ENCODE assay signal across 8 cellular contexts in genomic region chr6:16320533-16321340, GRCh38.
A peak's percentile ranks its signal among the peaks of the same experiment; 100 is the strongest.
DNase-seq lines count a peak whose midpoint lies in the region; ATAC-seq, FAIRE-seq and TF ChIP-seq lines count a peak whose summit lies in the region.

No MANE protein-coding gene starts in this region.

- peaks cover 81% of the 10 kb centered on the region for H3K4me1 Mint-ChIP-seq in activated naive CD4-positive, alpha-beta T cell treated with anti-CD3 and anti-CD28 coated beads for 36 hours (ENCODE audit: low read depth)

- no peak for TF ChIP-seq RAD21 in K562 (CRISPR knock-in tag; conservative IDR thresholded peaks at IDR 0.05 in 1 of 2, IDR thresholded peaks at IDR 0.05 in 1 of 2)

- CTCF ChIA-PET in activated naive CD4-positive, alpha-beta T cell treated with anti-CD3 and anti-CD28 coated beads for 36 hours (lab: Charles Lee), result interaction anchor here (0.9 to 9.0 kb wide), 5 partner anchors 12 to 191 kb away, joined by 3 to 64 read pairs (median 3); no protein-coding TSS in a partner anchor
- CTCF ChIA-PET in K562 (lab: Yijun Ruan, JAX; ENCODE audit: low intra/inter-chr PET ratio), result interaction anchor here (0.7 kb wide), 1 partner anchor 689 kb away, joined by 3 read pairs; no protein-coding TSS in a partner anchor

- peaks cover 19 to 45% of the 10 kb centered on the region in 2 experiments; a peak in 4 of 5 replicates for H3K4me1 ChIP-seq in K562 (replicated peaks in 1 of 2; ENCODE audit: control insufficient read depth in 2 of 2, insufficient read depth in 2 of 2, low read length in 2 of 2)
- H3K4me1 ChIP-seq in uterus, result peaks cover 7 to 10% of the 10 kb centered on the region in 2 donors

- H3K4me2 ChIP-seq in K562 (ENCODE audit: insufficient read depth, low read length), result peak overlapping the region; percentile 87

- H3K4me3 ChIP-seq in K562, result peak overlapping the region; percentile 21; the same call in 1 of the 2 replicates
- H3K4me3 ChIP-seq in uterus, result no peak overlapping the region

- no peak for TF ChIP-seq POLR2A in K562 (conservative IDR thresholded peaks at IDR 0.05)
- TF ChIP-seq POLR2A in uterus (IDR thresholded peaks at IDR 0.05), result no peak

- no peaks in the 10 kb centered on the region for H3K9me3 Mint-ChIP-seq in activated naive CD4-positive, alpha-beta T cell treated with anti-CD3 and anti-CD28 coated beads for 36 hours

- H3K27ac ChIP-seq in K562 (ENCODE audit: extremely low read depth, low read depth, low read length) (peak overlapping the region; percentile 93), uterus (peak overlapping the region; percentile 79 to 88)

- no peaks in the 10 kb centered on the region for H3K9me1 ChIP-seq in K562 (ENCODE audit: control insufficient read depth, insufficient read depth, low read length)

- WGBS in K562 (ENCODE audit: insufficient coverage, low coverage, missing lambda C conversion rate), result 80% methylated on average over 21 of the region's 21 CpGs

- peak overlapping the region; percentile 98 for H2AFZ ChIP-seq in K562 (ENCODE audit: low read depth, low read length)

- POLR2A ChIA-PET in K562 (lab: Yijun Ruan, JAX), result interaction anchor here (1.0 to 1.2 kb wide), 3 partner anchors 18 to 55 kb away, joined by 3 read pairs; no protein-coding TSS in a partner anchor

- peak overlapping the region; percentile 54 for H3K4me3 Mint-ChIP-seq in activated naive CD4-positive, alpha-beta T cell treated with anti-CD3 and anti-CD28 coated beads for 36 hours

- no peaks in the 10 kb centered on the region for H4K20me1 ChIP-seq in K562 (replicated peaks; ENCODE audit: control insufficient read depth, insufficient read depth, low read length)

- peak overlapping the region; percentile 46 to 75; a peak in 2 of 4 replicates for H3K9ac ChIP-seq in K562 (ENCODE audit: insufficient read depth in 1 of 2, low read depth in 2 of 2, low read length in 2 of 2)

- no peak for TF ChIP-seq EP300 in K562 (IDR thresholded peaks at IDR 0.05; ENCODE audit: low read length)

- intact Hi-C loops in activated naive CD4-positive, alpha-beta T cell treated with anti-CD3 and anti-CD28 coated beads for 36 hours (cut with micrococcal nuclease), result loop anchor here (1.0 to 10.0 kb wide), 10 partner anchors 83 to 1942 kb away; partner anchors contain the start of genes DEK, FAM8A1, GMPR and MYLIP
- intact Hi-C loops in K562 (cut with micrococcal nuclease), result no loop called here
- intact Hi-C loops in uterus (cut with DNase I; ENCODE audit: low total_unique reads), result no loop called here

- FAIRE-seq in K562 (lab: Jason Lieb, UNC), result no peak

- no peak for TF ChIP-seq CTCF in K562 (IDR thresholded peaks at IDR 0.05 in 2 of 3, conservative IDR thresholded peaks at IDR 0.05 in 1 of 3; ENCODE audit: insufficient read depth in 2 of 3, low read depth in 1 of 3, low read length in 3 of 3)
- TF ChIP-seq CTCF in uterus (IDR thresholded peaks at IDR 0.05), result no peak
- TF ChIP-seq CTCF in GM13977 (IDR thresholded peaks at IDR 0.05; ENCODE audit: extremely low read depth, insufficient read depth, missing control alignments), result no peak

- no peaks in the 10 kb centered on the region for H3K27me3 Mint-ChIP-seq in activated naive CD4-positive, alpha-beta T cell treated with anti-CD3 and anti-CD28 coated beads for 36 hours (ENCODE audit: low read depth)

- H3K9me3 ChIP-seq in K562 (replicated peaks; ENCODE audit: control insufficient read depth, insufficient read depth, low read depth, low read length) (no peaks in the 10 kb centered on the region), uterus (no peaks in the 10 kb centered on the region)

- TSS peak; percentile 69 for BruUV-seq in K562 (replicated peaks; lab: Mats Ljungman, UMichigan)

- H3K36me3 ChIP-seq in K562 (ENCODE audit: control insufficient read depth, insufficient read depth, low read length), result no peaks in the 10 kb centered on the region
- H3K36me3 ChIP-seq in uterus, result no peaks in the 10 kb centered on the region

- peak overlapping the region; percentile 85 for H3K27ac Mint-ChIP-seq in activated naive CD4-positive, alpha-beta T cell treated with anti-CD3 and anti-CD28 coated beads for 36 hours

- H3K27me3 ChIP-seq in K562 (ENCODE audit: control insufficient read depth in 2 of 2, insufficient read depth in 2 of 2, low read length in 2 of 2), result no peaks in the 10 kb centered on the region; a peak in 1 of 5 replicates
- no peaks in the 10 kb centered on the region for H3K27me3 ChIP-seq in uterus

- in situ Hi-C loops in K562 (cut with MboI) (no loop called here), GM13977 (cut with MboI; ENCODE audit: low pct_unique_long_range_greater_than_20kb, low sequenced_read_pairs, unreplicated experiment) (no loop called here)

- H3K79me2 ChIP-seq in K562 (ENCODE audit: control insufficient read depth, insufficient read depth, low read length), result no peaks in the 10 kb centered on the region

- H3K36me3 Mint-ChIP-seq in activated naive CD4-positive, alpha-beta T cell treated with anti-CD3 and anti-CD28 coated beads for 36 hours (ENCODE audit: low read depth), result no peaks in the 10 kb centered on the region

- DNase-seq in activated naive CD4-positive, alpha-beta T cell treated with anti-CD3 and anti-CD28 coated beads for 36 hours, result no peak
- DNase-seq in activated naive CD4-positive, alpha-beta T cell treated with Interleukin-2 at 50 U/mL for 16 hours, result no peak
- DNase-seq in K562 (ENCODE audit: extremely low read depth in 1 of 4, low spot score in 3 of 4) (no peak), medulla oblongata (ENCODE audit: extremely low spot score) (peak; percentile 60), uterus (peak; percentile 41 to 73), GM13977 (ENCODE audit: low spot score) (no peak), ureter (ENCODE audit: low spot score) (no peak)

- ATAC-seq in K562 (no peak), GM19452 (IDR thresholded peaks at IDR 0.05; ENCODE audit: unreplicated experiment) (no peak)

TF ChIP-seq in K562, 482 proteins besides CTCF, POLR2A, EP300 and RAD21 (continues in another document):
- no peak for TF ChIP-seq LCOR (CRISPR knock-in tag; IDR thresholded peaks at IDR 0.05)
- TF ChIP-seq TCF7L2 (IDR thresholded peaks at IDR 0.05; ENCODE audit: low read depth, low read length), result no peak
- no peak for TF ChIP-seq PTRF (tag; IDR thresholded peaks at IDR 0.05)
- peak; percentile 91 for TF ChIP-seq ZBTB33 (CRISPR knock-in tag; IDR thresholded peaks at IDR 0.05)
- no peak for TF ChIP-seq XRCC5 (IDR thresholded peaks at IDR 0.05; ENCODE audit: low read depth, low read length)
- no peak for TF ChIP-seq TBL1XR1 (IDR thresholded peaks at IDR 0.05; ENCODE audit: low read length in 2 of 2)
- no peak for TF ChIP-seq ZNF778 (CRISPR knock-in tag; IDR thresholded peaks at IDR 0.05)
- TF ChIP-seq PATZ1 (CRISPR knock-in tag; IDR thresholded peaks at IDR 0.05; ENCODE audit: borderline replicate concordance), result no peak
- peak; percentile 51 for TF ChIP-seq RBFOX2 (IDR thresholded peaks at IDR 0.05; ENCODE audit: low read depth, low read length)
- no peak for TF ChIP-seq MED1 (CRISPR knock-in tag; IDR thresholded peaks at IDR 0.05; ENCODE audit: borderline replicate concordance)
- no peak for TF ChIP-seq SNAPC5 (CRISPR knock-in tag; IDR thresholded peaks at IDR 0.05)
- no peak for TF ChIP-seq ARID2 (IDR thresholded peaks at IDR 0.05)
- peak; percentile 11; the same call in 1 of the 2 replicates for TF ChIP-seq ZNF644 (tag; IDR thresholded peaks at IDR 0.05; ENCODE audit: low read depth)
- TF ChIP-seq PCBP1 (IDR thresholded peaks at IDR 0.05; ENCODE audit: low read depth, low read length, poor library complexity, severe bottlenecking), result no peak
- no peak for TF ChIP-seq SMARCC2 (IDR thresholded peaks at IDR 0.05; ENCODE audit: low read depth)
- TF ChIP-seq MCM7 (IDR thresholded peaks at IDR 0.05), result no peak
- no peak for TF ChIP-seq MTF1 (CRISPR knock-in tag; IDR thresholded peaks at IDR 0.05; ENCODE audit: borderline replicate concordance)
- TF ChIP-seq PURB (CRISPR knock-in tag; IDR thresholded peaks at IDR 0.05; ENCODE audit: low read depth), result no peak
- TF ChIP-seq ZC3H4 (CRISPR knock-in tag; IDR thresholded peaks at IDR 0.05; ENCODE audit: borderline replicate concordance), result peak; percentile 82; the same call in 1 of the 2 replicates
- TF ChIP-seq ZFPM2 (CRISPR knock-in tag; IDR thresholded peaks at IDR 0.05), result no peak

Comparison
In these comparisons a context has a peak if more than half of its experiments do, and no peak if none do; other contexts are left out.
1. DNase-seq: peak in medulla oblongata (single experiment) and uterus (2 of 2); none in activated naive CD4-positive, alpha-beta T cell treated with anti-CD3 and anti-CD28 coated beads for 36 hours (single experiment), activated naive CD4-positive, alpha-beta T cell treated with Interleukin-2 at 50 U/mL for 16 hours (single experiment), K562 (0 of 4), GM13977 (single experiment) and ureter (single experiment).